In genomic region chr4:61202100-61202637, GRCh38 we compare ENCODE assay signal across 11 cellular contexts. TPM values are rescaled to one million over a fixed set of nuclear protein-coding genes. Genes with fewer than 3 reads are reported as not detected.
A peak's percentile ranks its signal among the peaks of the same experiment; 100 is the strongest.
DNase-seq lines count a peak whose midpoint lies in the region; ATAC-seq, FAIRE-seq and TF ChIP-seq lines count a peak whose summit lies in the region.
"Had no signal": no experiment of that assay in that cellular context is flagged by ENCODE, and none has a peak within 500 bp of the region (broad histone marks: within the 10 kb centered on the region; RNA-seq: fewer than 3 reads in every experiment).

No MANE protein-coding gene starts in this region.

- peaks cover 2 to 7% (median 6%) of the 10 kb centered on the region in 3 donors for H3K36me3 Mint-ChIP-seq in naive thymus-derived CD8-positive, alpha-beta T cell

- H3K27me3 ChIP-seq in bronchial epithelial cell (ENCODE audit: control insufficient read depth, insufficient read depth, low read length) (peaks cover 18% of the 10 kb centered on the region), kidney epithelial cell (ENCODE audit: control insufficient read depth, insufficient read depth, low read length) (peaks cover 26% of the 10 kb centered on the region), suprapubic skin (peaks cover 43% of the 10 kb centered on the region)

- TF ChIP-seq EP300 in suprapubic skin (IDR thresholded peaks at IDR 0.05), result no peak

- ATAC-seq in HG02678 (IDR thresholded peaks at IDR 0.05; ENCODE audit: unreplicated experiment) (no peak), GM18868 (IDR thresholded peaks at IDR 0.05; ENCODE audit: unreplicated experiment) (no peak)
- no peak for ATAC-seq in naive thymus-derived CD8-positive, alpha-beta T cell

- TF ChIP-seq POLR2A in suprapubic skin (IDR thresholded peaks at IDR 0.05), result no peak

- H3K27ac ChIP-seq in suprapubic skin, result peak overlapping the region; percentile 25
- H3K27ac ChIP-seq: 22Rv1 had no signal

- H3K4me3 Mint-ChIP-seq in naive thymus-derived CD8-positive, alpha-beta T cell, result no peak overlapping the region

- no peak for FAIRE-seq in bronchial epithelial cell (lab: Jason Lieb, UNC)
- FAIRE-seq: endometrium had no signal

- H3K9me3 ChIP-seq in suprapubic skin, result no peaks in the 10 kb centered on the region

- H3K27ac Mint-ChIP-seq in naive thymus-derived CD8-positive, alpha-beta T cell, result no peak overlapping the region

- peaks cover 0 to 28% (median 12%) of the 10 kb centered on the region in 9 donors for H3K9me3 Mint-ChIP-seq in naive thymus-derived CD8-positive, alpha-beta T cell

- peaks cover 25 to 71% (median 42%) of the 10 kb centered on the region in 5 donors for H3K27me3 Mint-ChIP-seq in naive thymus-derived CD8-positive, alpha-beta T cell

- TF ChIP-seq CTCF in bronchial epithelial cell (IDR thresholded peaks at IDR 0.05; ENCODE audit: insufficient read depth, low read length, severe bottlenecking) (no peak), kidney epithelial cell (IDR thresholded peaks at IDR 0.05; ENCODE audit: insufficient read depth, low read length, poor library complexity, severe bottlenecking) (peak; percentile 5), suprapubic skin (IDR thresholded peaks at IDR 0.05) (no peak)

- WGBS in suprapubic skin, result 0% methylated on average over 18 of the region's 40 CpGs

- peaks cover 0 to 9% (median 0%) of the 10 kb centered on the region in 4 donors for H3K4me1 Mint-ChIP-seq in naive thymus-derived CD8-positive, alpha-beta T cell

- H3K4me1 ChIP-seq in suprapubic skin, result peaks cover 29% of the 10 kb centered on the region

- no peaks in the 10 kb centered on the region for H3K36me3 ChIP-seq in bronchial epithelial cell (ENCODE audit: control insufficient read depth, insufficient read depth, low read length)
- H3K36me3 ChIP-seq in kidney epithelial cell (ENCODE audit: control insufficient read depth, insufficient read depth, low read length), result no peaks in the 10 kb centered on the region
- no peaks in the 10 kb centered on the region for H3K36me3 ChIP-seq in suprapubic skin

- H3K4me3 ChIP-seq in bronchial epithelial cell (ENCODE audit: low read depth, low read length) (peak overlapping the region; percentile 18), kidney epithelial cell (ENCODE audit: low read depth, low read length) (peak overlapping the region; percentile 62), suprapubic skin (peak overlapping the region; percentile 67)

- POLR2A ChIA-PET in naive thymus-derived CD8-positive, alpha-beta T cell (lab: Charles Lee), result no interaction called here

- DNase-seq in DMS 273 (lab: John Stamatoyannopoulos, UW; ENCODE audit: unreplicated experiment) (peak; percentile 55), DMS 273 treated with DMSO at 0.1 percent for 48 hours (lab: John Stamatoyannopoulos, UW) (no peak), bronchial epithelial cell (ENCODE audit: low read depth) (no peak), kidney epithelial cell (ENCODE audit: low read depth) (no peak), suprapubic skin (ENCODE audit: low spot score in 2 of 2) (peak in 1 of 2 donors; percentile 49)
- DNase-seq in naive thymus-derived CD8-positive, alpha-beta T cell, result no peak

RNA-seq across cellular contexts. Expression of gene ADGRL3, which starts 2.0 kb away (rescaled TPM):
- total RNA-seq in bronchial epithelial cell (under 0.01 and 0.13 TPM in 2 replicates), kidney epithelial cell (2.1 and 2.5 TPM in 2 replicates), suprapubic skin (10 to 100 TPM in 3 of 4 donors, 1 to 10 TPM in 1; 6.5 to 19.0 (median 14.0) TPM)
- not detected for total RNA-seq in naive thymus-derived CD8-positive, alpha-beta T cell
- polyA plus RNA-seq in naive thymus-derived CD8-positive, alpha-beta T cell, result not detected
- total RNA-seq: RPMI7951 had no signal
